Comparison of ENCODE assay signal across 10 cellular contexts in the genomic region with DNA sequence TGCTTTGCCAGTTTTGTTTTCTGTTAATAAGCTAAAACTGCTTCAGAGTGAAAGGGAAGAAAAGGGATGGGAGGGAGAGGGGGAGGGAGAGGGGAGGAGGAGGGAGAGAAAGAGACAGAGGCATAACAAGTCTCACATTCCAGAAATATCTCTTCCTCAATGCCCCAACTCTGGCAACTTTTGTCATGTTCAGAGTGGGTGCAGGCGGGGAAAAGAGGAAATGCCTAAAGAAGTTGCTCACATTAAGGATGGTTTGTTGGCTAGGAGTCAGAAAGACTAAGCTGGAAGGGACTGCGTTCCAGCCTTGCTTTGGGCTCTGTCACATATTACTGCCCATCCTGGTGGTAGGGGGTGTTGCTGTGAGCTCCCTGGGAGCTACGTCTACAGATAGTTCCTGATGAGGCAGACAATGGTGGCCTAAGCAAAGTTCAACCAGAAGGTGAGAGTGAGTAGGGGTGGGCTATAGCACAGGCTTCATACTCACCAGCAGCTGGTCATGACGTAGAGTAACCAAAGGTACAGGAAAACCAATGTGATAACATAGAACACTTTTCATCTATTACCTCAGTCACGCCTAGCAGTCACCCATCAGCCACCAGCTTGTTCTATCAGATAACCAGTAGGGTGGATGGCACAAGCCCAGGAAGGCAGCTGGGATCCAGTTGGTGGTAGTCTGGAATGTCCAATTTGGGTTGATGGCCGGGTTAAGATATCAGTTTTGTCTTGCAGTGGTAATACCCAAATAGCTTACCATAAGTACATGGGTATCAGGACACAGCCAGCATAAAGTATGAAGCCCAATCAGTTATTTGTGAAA. TPM values are rescaled to one million over a fixed set of nuclear protein-coding genes. Genes with fewer than 3 reads are reported as not detected.
DNase-seq lines count a peak whose midpoint lies in the region; ATAC-seq, FAIRE-seq and TF ChIP-seq lines count a peak whose summit lies in the region.
"Had no signal": no experiment of that assay in that cellular context is flagged by ENCODE, and none has a peak within 500 bp of the region (broad histone marks: within the 10 kb centered on the region; RNA-seq: fewer than 3 reads in every experiment).

No MANE protein-coding gene starts in this region.

- H3K4me2 ChIP-seq in GM12878 (ENCODE audit: control insufficient read depth, insufficient read depth) (peak overlapping the region; percentile 95), keratinocyte (ENCODE audit: control insufficient read depth, extremely low read depth, insufficient read depth, low read depth, low read length) (peak overlapping the region; percentile 87)

- peaks cover 32% of the 10 kb centered on the region for H3K36me3 Mint-ChIP-seq in HFFc6 (ENCODE audit: low read depth)

- CTCF ChIA-PET in GM12878 (lab: Yijun Ruan, JAX): interaction anchor here (0.7 to 2.0 kb wide), 12 partner anchors 8 to 239 kb away, joined by 3 to 10 read pairs (median 4); no protein-coding TSS in a partner anchor

- dilution Hi-C loops in keratinocyte (cut with MboI; ENCODE audit: extremely low pct_ligation_motif_present, low sequenced_read_pairs): no loop called here

- 0 out of 2 replicates have a peak, but pooled peaks have one; percentile 13 for TF ChIP-seq POLR2A in GM12878 (IDR thresholded peaks at IDR 0.05; ENCODE audit: low read depth, low read length)

- H3K79me2 ChIP-seq in GM12878 (ENCODE audit: control insufficient read depth, insufficient read depth, low read length): peaks cover 38% of the 10 kb centered on the region
- peaks cover 40% of the 10 kb centered on the region for H3K79me2 ChIP-seq in keratinocyte (ENCODE audit: control insufficient read depth, insufficient read depth, low read length)

- H2AFZ ChIP-seq in GM12878 (ENCODE audit: control insufficient read depth, low read depth, low read length): no peak overlapping the region
- H2AFZ ChIP-seq in keratinocyte (ENCODE audit: control insufficient read depth, low read length): no peak overlapping the region

- no peaks in the 10 kb centered on the region; the same call in 1 of the 2 replicates for H3K9me3 Mint-ChIP-seq in HFFc6

- POLR2A ChIA-PET in GM12878 (lab: Charles Lee): interaction anchor here (0.9 to 3.1 kb wide), 2 partner anchors 17 to 21 kb away, joined by 3 to 12 read pairs; no protein-coding TSS in a partner anchor

- RAD21 ChIA-PET in GM12878 (lab: Charles Lee; ENCODE audit: unreplicated experiment): interaction anchor here (1.4 kb wide), 1 partner anchor 140 kb away, joined by 3 read pairs; no protein-coding TSS in a partner anchor

- no peak for TF ChIP-seq EP300 in GM12878 (IDR thresholded peaks at IDR 0.05; ENCODE audit: borderline replicate concordance in 1 of 2, control insufficient read depth in 1 of 2, low read depth in 2 of 2, low read length in 2 of 2)

- ATAC-seq in GM12878: no peak

- H3K4me1 ChIP-seq in GM12878 (ENCODE audit: control insufficient read depth, insufficient read depth, low read length): peaks cover 13% of the 10 kb centered on the region
- H3K4me1 ChIP-seq in keratinocyte (ENCODE audit: control insufficient read depth, extremely low read depth, insufficient read depth, low read length): peaks cover 37% of the 10 kb centered on the region

- no peak overlapping the region for H3K9ac ChIP-seq in GM12878 (ENCODE audit: control insufficient read depth, insufficient read depth, low read length)
- H3K9ac ChIP-seq in keratinocyte (ENCODE audit: control insufficient read depth, extremely low read depth, insufficient read depth, low read length): no peak overlapping the region

- H3K27me3 ChIP-seq in GM12878 (replicated peaks in 1 of 2; ENCODE audit: control insufficient read depth in 2 of 2, insufficient read depth in 2 of 2, low read length in 1 of 2): no peaks in the 10 kb centered on the region
- no peaks in the 10 kb centered on the region for H3K27me3 ChIP-seq in keratinocyte (ENCODE audit: control insufficient read depth, extremely low read depth, insufficient read depth, low read length)
- H3K27me3 ChIP-seq: neutrophil had no signal

- peaks cover 4% of the 10 kb centered on the region for H3K9me1 ChIP-seq in keratinocyte (ENCODE audit: control insufficient read depth, extremely low read depth, insufficient read depth, low read length)

- no peak overlapping the region; the same call in 1 of the 2 replicates for H3K27ac Mint-ChIP-seq in HFFc6

- H3K27ac ChIP-seq in GM12878 (ENCODE audit: control insufficient read depth, insufficient read depth) (no peak overlapping the region), keratinocyte (ENCODE audit: control insufficient read depth, insufficient read depth, low read length) (no peak overlapping the region)
- H3K27ac ChIP-seq: neutrophil had no signal

- 94% methylated on average over 6 of the region's 6 CpGs for WGBS in GM12878 (ENCODE audit: insufficient coverage, insufficient replicate concordance, low lambda C conversion rate, missing lambda C conversion rate)

- DNase-seq in AG09309 (ENCODE audit: low read depth) (peak; percentile 64), HFFc6 (peak; percentile 80), GM12878 (ENCODE audit: low read depth, low spot score) (no peak), keratinocyte (ENCODE audit: low read depth, low spot score) (no peak), NCI-H1092 treated with DMSO at 0.1 percent for 48 hours (lab: John Stamatoyannopoulos, UW) (no peak), SKM-1 treated with dmso at 0.1 percent for 144 hours (lab: John Stamatoyannopoulos, UW; ENCODE audit: unreplicated experiment) (no peak), NCI-H82 treated with DMSO at 0.1 percent for 48 hours (lab: John Stamatoyannopoulos, UW; ENCODE audit: unreplicated experiment) (no peak), GM19240 (ENCODE audit: insufficient read length, low spot score) (no peak)

- H4K20me1 ChIP-seq in GM12878 (ENCODE audit: control insufficient read depth, insufficient read depth): no peaks in the 10 kb centered on the region
- peaks cover 3% of the 10 kb centered on the region for H4K20me1 ChIP-seq in keratinocyte (ENCODE audit: control insufficient read depth, extremely low read depth, insufficient read depth, low read length)

- no peaks in the 10 kb centered on the region; the same call in 1 of the 2 replicates for H3K27me3 Mint-ChIP-seq in HFFc6 (ENCODE audit: insufficient read depth)

- FAIRE-seq in GM12878 (lab: Jason Lieb, UNC): no peak
- FAIRE-seq in keratinocyte (lab: Jason Lieb, UNC): peak; percentile 72
- FAIRE-seq: GM18507 had no signal

- intact Hi-C loops in GM12878 (cut with micrococcal nuclease; ENCODE audit: unreplicated experiment): loop anchor here (10.0 kb wide), 1 partner anchor 237 kb away; no protein-coding TSS in a partner anchor

- in situ Hi-C loops in GM12878 (cut with MboI): no loop called here

- peaks cover 25% of the 10 kb centered on the region for H3K4me1 Mint-ChIP-seq in HFFc6 (ENCODE audit: low read depth)

- no peak for TF ChIP-seq CTCF in AG09309 (IDR thresholded peaks at IDR 0.05; ENCODE audit: control insufficient read depth, insufficient read depth, low read depth, low read length, missing control alignments)
- TF ChIP-seq CTCF in HFFc6 (IDR thresholded peaks at IDR 0.05): no peak
- TF ChIP-seq CTCF in GM12878 (IDR thresholded peaks at IDR 0.05 in 2 of 3, conservative IDR thresholded peaks at IDR 0.05 in 1 of 3; ENCODE audit: control insufficient read depth in 2 of 3, extremely low read depth in 1 of 3, insufficient read depth in 1 of 3, low read depth in 3 of 3, low read length in 3 of 3): no peak
- TF ChIP-seq CTCF in keratinocyte (optimal IDR thresholded peaks at IDR 0.05 in 1 of 3, IDR thresholded peaks at IDR 0.05 in 1 of 3, conservative IDR thresholded peaks at IDR 0.05 in 1 of 3; ENCODE audit: extremely low read depth in 1 of 3, insufficient read depth in 2 of 3, low read length in 3 of 3): no peak

- no peak for TF ChIP-seq RAD21 in GM12878 (IDR thresholded peaks at IDR 0.05; ENCODE audit: insufficient read depth, low read depth, low read length)

- H3K9me3 ChIP-seq in GM12878 (replicated peaks; ENCODE audit: control insufficient read depth, insufficient read depth, low read length): no peaks in the 10 kb centered on the region; the same call in 2 of the 3 replicates
- H3K9me3 ChIP-seq in keratinocyte (ENCODE audit: control insufficient read depth, low read depth, low read length): no peaks in the 10 kb centered on the region
- H3K9me3 ChIP-seq: neutrophil had no signal

- H3K36me3 ChIP-seq in GM12878 (ENCODE audit: control insufficient read depth in 2 of 2, insufficient read depth in 2 of 2, low read length in 1 of 2): no peaks in the 10 kb centered on the region
- peaks cover 0 to 17% of the 10 kb centered on the region in 2 experiments for H3K36me3 ChIP-seq in keratinocyte (ENCODE audit: control insufficient read depth in 2 of 2, extremely low read depth in 1 of 2, insufficient read depth in 2 of 2, low read length in 2 of 2)
- H3K36me3 ChIP-seq: neutrophil had no signal

- H3K4me3 Mint-ChIP-seq in HFFc6: no peak overlapping the region

- no TSS peak for BruUV-seq in GM12878 (replicated peaks; lab: Mats Ljungman, UMichigan)

- SMC1A ChIA-PET in GM12878 (lab: Charles Lee; ENCODE audit: uncharacterized antibody, unreplicated experiment): interaction anchor here (0.6 to 1.3 kb wide), 3 partner anchors 16 to 34 kb away, joined by 3 read pairs; no protein-coding TSS in a partner anchor

- H3K4me3 ChIP-seq in AG09309 (ENCODE audit: control insufficient read depth, low read depth, low read length): peak overlapping the region; percentile 47
- H3K4me3 ChIP-seq in GM12878: peak overlapping the region; percentile 94; the same call in 1 of the 2 replicates
- H3K4me3 ChIP-seq in keratinocyte (ENCODE audit: control insufficient read depth in 2 of 3, extremely low read depth in 1 of 3, insufficient read depth in 2 of 3, low read depth in 1 of 3, low read length in 3 of 3): peak overlapping the region in 2 of 3 experiments; percentile 58 to 84

RNA-seq across cellular contexts. Expression of a gene that starts 2.1 kb away (rescaled TPM):
- 10 to 100 TPM; 40.8 to 52.5 (median 45.9) TPM for total RNA-seq in HFFc6 (2021; fragmentation: NEBNext Ultra II Directional; extraction: Animal tissue kit (Norgen Biotek cat#: 25700))
- total RNA-seq in GM12878 (2013; cell fraction: nucleolus; rRNA removed): 22.8 and 23.2 TPM in 2 replicates
- 20.2 and 22.9 TPM in 2 replicates for total RNA-seq in GM12878 (2014; rRNA removed)
- total RNA-seq in GM12878 (2014; rRNA removed; fragmentation: Illumina TruSeq; extraction: Trizol): 9.2 and 9.8 TPM in 2 replicates
- total RNA-seq in GM12878 (2021): 19.9 TPM in 2 replicates
- polyA plus RNA-seq in GM12878 (2011; ENCODE audit: low read depth): 8.3 TPM
- 24.0 and 27.6 TPM in 2 replicates for polyA plus RNA-seq in GM12878 (2011; rRNA removed)
- polyA plus RNA-seq in GM12878 (2011; cell fraction: cytosol; rRNA removed): 24.6 and 25.6 TPM in 2 replicates
- 27.2 and 29.9 TPM in 2 replicates for polyA plus RNA-seq in GM12878 (2011; cell fraction: nucleus; rRNA removed)
- polyA plus RNA-seq in GM12878 (2012): 9.9 and 12.0 TPM in 2 replicates
- polyA plus RNA-seq in GM12878 (2014; fragmentation: Illumina TruSeq; extraction: Trizol): 21.9 and 27.1 TPM in 2 replicates
- polyA plus RNA-seq in GM12878 (2014; fragmentation: Nextera tagmentation; extraction: Ambion mirVana): 1 to 10 TPM; 1.5 to 2.2 TPM
- 20.4 and 20.6 TPM in 2 replicates for polyA plus RNA-seq in GM12878 (2014; rRNA removed)
- 10 to 100 TPM; 18.5 to 21.0 TPM for polyA plus RNA-seq in GM12878 (2016; fragmentation: Nextera tagmentation; extraction: Ambion mirVana)
- 25.2 and 27.4 TPM in 2 replicates for polyA minus RNA-seq in GM12878 (2011; rRNA and poly(A)+ RNA removed)
- polyA minus RNA-seq in GM12878 (2011; cell fraction: cytosol; rRNA and poly(A)+ RNA removed): 6.1 and 8.3 TPM in 2 replicates
- polyA minus RNA-seq in GM12878 (2011; cell fraction: nucleus; rRNA and poly(A)+ RNA removed): 13.4 and 13.7 TPM in 2 replicates
- polyA plus RNA-seq in keratinocyte: 6.2 to 8.3 TPM (median 8.1 TPM) in 3 replicates
- 1.3 TPM for polyA plus RNA-seq in keratinocyte (2011; ENCODE audit: low read depth)
- polyA plus RNA-seq in keratinocyte (2011; cell fraction: cytosol; rRNA removed): 2.7 and 3.9 TPM in 2 replicates
- 22.1 and 23.0 TPM in 2 replicates for polyA plus RNA-seq in keratinocyte (2011; cell fraction: nucleus; rRNA removed)
- 4.9 and 7.5 TPM in 2 replicates for polyA plus RNA-seq in keratinocyte (2012; ENCODE audit: low replicate concordance)
- polyA minus RNA-seq in keratinocyte: 3.6 to 9.1 TPM (median 7.6 TPM) in 3 replicates
- 3.5 TPM for polyA minus RNA-seq in keratinocyte (2011; cell fraction: cytosol; rRNA and poly(A)+ RNA removed)
- polyA minus RNA-seq in keratinocyte (2011; cell fraction: nucleus; rRNA and poly(A)+ RNA removed): 4.2 and 5.7 TPM in 2 replicates

RNA-seq across cellular contexts. Expression of a gene that starts 28.0 kb away (rescaled TPM):
- total RNA-seq in HFFc6 (2021; fragmentation: NEBNext Ultra II Directional; extraction: Animal tissue kit (Norgen Biotek cat#: 25700)): 100 to 1,000 TPM; 106 to 132 (median 114) TPM
- total RNA-seq in GM12878 (2013; cell fraction: nucleolus; rRNA removed): 17.3 and 19.3 TPM in 2 replicates
- total RNA-seq in GM12878 (2014; rRNA removed): 40.2 and 45.1 TPM in 2 replicates
- total RNA-seq in GM12878 (2014; rRNA removed; fragmentation: Illumina TruSeq; extraction: Trizol): 34.2 and 35.3 TPM in 2 replicates
- total RNA-seq in GM12878 (2021): 42.7 and 44.1 TPM in 2 replicates
- 22.6 TPM for polyA plus RNA-seq in GM12878 (2011; ENCODE audit: low read depth)
- 28.4 and 28.5 TPM in 2 replicates for polyA plus RNA-seq in GM12878 (2011; rRNA removed)
- 18.2 and 22.7 TPM in 2 replicates for polyA plus RNA-seq in GM12878 (2011; cell fraction: cytosol; rRNA removed)
- polyA plus RNA-seq in GM12878 (2011; cell fraction: nucleus; rRNA removed): 15.3 and 21.6 TPM in 2 replicates
- 31.3 and 39.9 TPM in 2 replicates for polyA plus RNA-seq in GM12878 (2012)
- polyA plus RNA-seq in GM12878 (2014; fragmentation: Illumina TruSeq; extraction: Trizol): 23.9 and 25.7 TPM in 2 replicates
- polyA plus RNA-seq in GM12878 (2014; fragmentation: Nextera tagmentation; extraction: Ambion mirVana): 10 to 100 TPM; 22.9 to 29.9 TPM
- polyA plus RNA-seq in GM12878 (2014; rRNA removed): 20.0 and 23.1 TPM in 2 replicates
- polyA plus RNA-seq in GM12878 (2016; fragmentation: Nextera tagmentation; extraction: Ambion mirVana): 10 to 100 TPM; 22.9 to 23.4 TPM
- polyA minus RNA-seq in GM12878 (2011; rRNA and poly(A)+ RNA removed): 49.3 and 62.0 TPM in 2 replicates
- 17.1 and 19.1 TPM in 2 replicates for polyA minus RNA-seq in GM12878 (2011; cell fraction: cytosol; rRNA and poly(A)+ RNA removed)
- 16.1 and 24.8 TPM in 2 replicates for polyA minus RNA-seq in GM12878 (2011; cell fraction: nucleus; rRNA and poly(A)+ RNA removed)
- polyA plus RNA-seq in keratinocyte: 64.5 to 97.3 TPM (median 75.6 TPM) in 3 replicates
- 33.1 TPM for polyA plus RNA-seq in keratinocyte (2011; ENCODE audit: low read depth)
- 54.2 and 77.6 TPM in 2 replicates for polyA plus RNA-seq in keratinocyte (2011; cell fraction: cytosol; rRNA removed)
- polyA plus RNA-seq in keratinocyte (2011; cell fraction: nucleus; rRNA removed): 85.3 and 92.0 TPM in 2 replicates
- polyA plus RNA-seq in keratinocyte (2012; ENCODE audit: low replicate concordance): 50.3 and 82.1 TPM in 2 replicates
- polyA minus RNA-seq in keratinocyte: 67.5 to 171 TPM (median 169 TPM) in 3 replicates
- 111 TPM for polyA minus RNA-seq in keratinocyte (2011; cell fraction: cytosol; rRNA and poly(A)+ RNA removed)
- 67.2 and 97.4 TPM in 2 replicates for polyA minus RNA-seq in keratinocyte (2011; cell fraction: nucleus; rRNA and poly(A)+ RNA removed)

Comparison
In these comparisons a context has a peak if more than half of its experiments do, and no peak if none do; other contexts are left out.
1. DNase-seq: peak in AG09309 (single experiment) and HFFc6 (single experiment); none in GM12878 (single experiment), keratinocyte (single experiment), NCI-H1092 treated with DMSO at 0.1 percent for 48 hours (single experiment), SKM-1 treated with dmso at 0.1 percent for 144 hours (single experiment), NCI-H82 treated with DMSO at 0.1 percent for 48 hours (single experiment) and GM19240 (single experiment).
2. Peak in every context shown above with its lines, with median percentiles within 50 percentile points of each other: H3K4me3 ChIP-seq.